1 cellular context compared by ENCODE assay signal in the genomic region with DNA sequence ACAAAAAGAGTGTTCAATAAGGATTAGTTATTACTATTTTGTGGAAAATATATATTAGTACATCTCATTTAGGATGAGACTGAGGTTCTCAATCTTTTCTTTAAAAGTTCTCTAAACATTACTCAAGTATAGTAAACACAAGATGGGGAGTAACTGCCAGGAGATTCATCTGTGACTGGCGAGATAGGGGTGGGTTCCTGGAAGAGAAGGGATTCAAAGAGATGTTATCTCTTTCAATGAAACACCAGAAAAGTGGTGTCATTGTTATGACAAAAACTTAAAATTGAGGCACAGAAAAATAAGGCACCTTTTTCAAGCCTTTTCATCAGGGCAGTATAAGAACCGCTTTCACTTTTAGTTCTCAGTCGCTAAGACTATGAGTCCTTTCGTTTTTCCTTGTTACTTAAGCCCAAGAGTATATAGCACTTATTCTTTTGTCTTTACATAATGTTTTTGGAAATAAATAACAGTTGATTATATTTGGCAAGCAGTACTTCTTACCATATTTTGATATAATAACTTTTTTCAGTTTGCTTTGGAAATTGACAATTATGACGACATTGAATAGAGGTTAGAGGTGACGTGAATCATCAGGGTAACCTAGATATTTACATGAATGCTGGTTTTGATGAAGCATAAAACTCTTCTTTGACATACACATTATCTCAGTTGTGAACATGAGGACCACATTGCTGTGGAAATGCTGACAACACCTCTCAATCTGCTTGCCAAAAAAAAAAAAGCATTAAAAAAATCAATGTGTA.
TF ChIP-seq lines count a peak whose summit lies in the region.

No MANE protein-coding gene starts in this region.

TF ChIP-seq in K562, 482 proteins besides CTCF, POLR2A, EP300 and RAD21 (continued from another document and continues in another):
- TF ChIP-seq, protein P1, sequence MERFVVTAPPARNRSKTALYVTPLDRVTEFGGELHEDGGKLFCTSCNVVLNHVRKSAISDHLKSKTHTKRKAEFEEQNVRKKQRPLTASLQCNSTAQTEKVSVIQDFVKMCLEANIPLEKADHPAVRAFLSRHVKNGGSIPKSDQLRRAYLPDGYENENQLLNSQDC (CRISPR knock-in tag; IDR thresholded peaks at IDR 0.05), result no peak
- no peak for TF ChIP-seq SLC30A9 (CRISPR knock-in tag; IDR thresholded peaks at IDR 0.05)
- TF ChIP-seq XRCC5 (IDR thresholded peaks at IDR 0.05; ENCODE audit: low read depth, low read length), result no peak
- no peak for TF ChIP-seq HDAC1 (IDR thresholded peaks at IDR 0.05)
- TF ChIP-seq, protein P2, sequence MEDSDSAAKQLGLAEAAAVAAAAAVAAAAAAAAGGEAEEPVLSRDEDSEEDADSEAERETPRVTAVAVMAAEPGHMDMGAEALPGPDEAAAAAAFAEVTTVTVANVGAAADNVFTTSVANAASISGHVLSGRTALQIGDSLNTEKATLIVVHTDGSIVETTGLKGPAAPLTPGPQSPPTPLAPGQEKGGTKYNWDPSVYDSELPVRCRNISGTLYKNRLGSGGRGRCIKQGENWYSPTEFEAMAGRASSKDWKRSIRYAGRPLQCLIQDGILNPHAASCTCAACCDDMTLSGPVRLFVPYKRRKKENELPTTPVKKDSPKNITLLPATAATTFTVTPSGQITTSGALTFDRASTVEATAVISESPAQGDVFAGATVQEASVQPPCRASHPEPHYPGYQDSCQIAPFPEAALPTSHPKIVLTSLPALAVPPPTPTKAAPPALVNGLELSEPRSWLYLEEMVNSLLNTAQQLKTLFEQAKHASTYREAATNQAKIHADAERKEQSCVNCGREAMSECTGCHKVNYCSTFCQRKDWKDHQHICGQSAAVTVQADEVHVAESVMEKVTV (CRISPR knock-in tag; IDR thresholded peaks at IDR 0.05), result no peak
- no peak for TF ChIP-seq ZBTB17 (CRISPR knock-in tag; IDR thresholded peaks at IDR 0.05)
- TF ChIP-seq, protein P3, sequence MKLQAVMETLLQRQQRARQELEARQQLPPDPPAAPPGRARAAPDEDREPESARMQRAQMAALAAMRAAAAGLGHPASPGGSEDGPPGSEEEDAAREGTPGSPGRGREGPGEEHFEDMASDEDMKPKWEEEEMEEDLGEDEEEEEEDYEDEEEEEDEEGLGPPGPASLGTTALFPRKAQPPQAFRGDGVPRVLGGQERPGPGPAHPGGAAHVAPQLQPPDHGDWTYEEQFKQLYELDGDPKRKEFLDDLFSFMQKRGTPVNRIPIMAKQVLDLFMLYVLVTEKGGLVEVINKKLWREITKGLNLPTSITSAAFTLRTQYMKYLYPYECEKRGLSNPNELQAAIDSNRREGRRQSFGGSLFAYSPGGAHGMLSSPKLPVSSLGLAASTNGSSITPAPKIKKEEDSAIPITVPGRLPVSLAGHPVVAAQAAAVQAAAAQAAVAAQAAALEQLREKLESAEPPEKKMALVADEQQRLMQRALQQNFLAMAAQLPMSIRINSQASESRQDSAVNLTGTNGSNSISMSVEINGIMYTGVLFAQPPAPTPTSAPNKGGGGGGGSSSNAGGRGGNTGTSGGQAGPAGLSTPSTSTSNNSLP (IDR thresholded peaks at IDR 0.05; ENCODE audit: borderline replicate concordance, low read depth, low read length), result no peak
- TF ChIP-seq IFI16 (CRISPR knock-in tag; IDR thresholded peaks at IDR 0.05), result no peak
- TF ChIP-seq, protein P4, sequence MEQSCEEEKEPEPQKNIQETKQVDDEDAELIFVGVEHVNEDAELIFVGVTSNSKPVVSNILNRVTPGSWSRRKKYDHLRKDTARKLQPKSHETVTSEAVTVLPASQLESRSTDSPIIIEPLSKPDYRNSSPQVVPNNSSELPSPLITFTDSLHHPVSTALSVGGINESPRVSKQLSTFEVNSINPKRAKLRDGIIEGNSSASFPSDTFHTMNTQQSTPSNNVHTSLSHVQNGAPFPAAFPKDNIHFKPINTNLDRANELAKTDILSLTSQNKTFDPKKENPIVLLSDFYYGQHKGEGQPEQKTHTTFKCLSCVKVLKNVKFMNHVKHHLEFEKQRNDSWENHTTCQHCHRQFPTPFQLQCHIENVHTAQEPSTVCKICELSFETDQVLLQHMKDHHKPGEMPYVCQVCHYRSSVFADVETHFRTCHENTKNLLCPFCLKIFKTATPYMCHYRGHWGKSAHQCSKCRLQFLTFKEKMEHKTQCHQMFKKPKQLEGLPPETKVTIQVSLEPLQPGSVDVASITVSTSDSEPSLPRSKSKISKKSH (CRISPR knock-in tag; IDR thresholded peaks at IDR 0.05), result no peak
- TF ChIP-seq E2F3 (CRISPR knock-in tag; IDR thresholded peaks at IDR 0.05), result no peak
- TF ChIP-seq, protein P5, sequence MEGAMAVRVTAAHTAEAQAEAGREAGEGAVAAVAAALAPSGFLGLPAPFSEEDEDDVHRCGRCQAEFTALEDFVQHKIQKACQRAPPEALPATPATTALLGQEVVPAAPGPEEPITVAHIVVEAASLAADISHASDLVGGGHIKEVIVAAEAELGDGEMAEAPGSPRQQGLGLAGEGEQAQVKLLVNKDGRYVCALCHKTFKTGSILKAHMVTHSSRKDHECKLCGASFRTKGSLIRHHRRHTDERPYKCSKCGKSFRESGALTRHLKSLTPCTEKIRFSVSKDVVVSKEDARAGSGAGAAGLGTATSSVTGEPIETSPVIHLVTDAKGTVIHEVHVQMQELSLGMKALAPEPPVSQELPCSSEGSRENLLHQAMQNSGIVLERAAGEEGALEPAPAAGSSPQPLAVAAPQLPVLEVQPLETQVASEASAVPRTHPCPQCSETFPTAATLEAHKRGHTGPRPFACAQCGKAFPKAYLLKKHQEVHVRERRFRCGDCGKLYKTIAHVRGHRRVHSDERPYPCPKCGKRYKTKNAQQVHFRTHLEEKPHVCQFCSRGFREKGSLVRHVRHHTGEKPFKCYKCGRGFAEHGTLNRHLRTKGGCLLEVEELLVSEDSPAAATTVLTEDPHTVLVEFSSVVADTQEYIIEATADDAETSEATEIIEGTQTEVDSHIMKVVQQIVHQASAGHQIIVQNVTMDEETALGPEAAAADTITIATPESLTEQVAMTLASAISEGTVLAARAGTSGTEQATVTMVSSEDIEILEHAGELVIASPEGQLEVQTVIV (CRISPR knock-in tag; IDR thresholded peaks at IDR 0.05; ENCODE audit: borderline replicate concordance), result no peak
- TF ChIP-seq, protein P6, sequence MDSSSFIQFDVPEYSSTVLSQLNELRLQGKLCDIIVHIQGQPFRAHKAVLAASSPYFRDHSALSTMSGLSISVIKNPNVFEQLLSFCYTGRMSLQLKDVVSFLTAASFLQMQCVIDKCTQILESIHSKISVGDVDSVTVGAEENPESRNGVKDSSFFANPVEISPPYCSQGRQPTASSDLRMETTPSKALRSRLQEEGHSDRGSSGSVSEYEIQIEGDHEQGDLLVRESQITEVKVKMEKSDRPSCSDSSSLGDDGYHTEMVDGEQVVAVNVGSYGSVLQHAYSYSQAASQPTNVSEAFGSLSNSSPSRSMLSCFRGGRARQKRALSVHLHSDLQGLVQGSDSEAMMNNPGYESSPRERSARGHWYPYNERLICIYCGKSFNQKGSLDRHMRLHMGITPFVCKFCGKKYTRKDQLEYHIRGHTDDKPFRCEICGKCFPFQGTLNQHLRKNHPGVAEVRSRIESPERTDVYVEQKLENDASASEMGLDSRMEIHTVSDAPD (CRISPR knock-in tag; IDR thresholded peaks at IDR 0.05), result no peak
- no peak for TF ChIP-seq TAF15 (IDR thresholded peaks at IDR 0.05; ENCODE audit: low read depth, low read length)
- 0 out of 2 replicates have a peak, but pooled peaks have one; percentile 32 for TF ChIP-seq FOXJ2 (tag; IDR thresholded peaks at IDR 0.05)
- no peak for TF ChIP-seq TRIM28 (IDR thresholded peaks at IDR 0.05)
- TF ChIP-seq TAF7 (tag; IDR thresholded peaks at IDR 0.05), result no peak
- no peak for TF ChIP-seq ZNF79 (CRISPR knock-in tag; IDR thresholded peaks at IDR 0.05; ENCODE audit: low read depth)
- TF ChIP-seq, protein P7, sequence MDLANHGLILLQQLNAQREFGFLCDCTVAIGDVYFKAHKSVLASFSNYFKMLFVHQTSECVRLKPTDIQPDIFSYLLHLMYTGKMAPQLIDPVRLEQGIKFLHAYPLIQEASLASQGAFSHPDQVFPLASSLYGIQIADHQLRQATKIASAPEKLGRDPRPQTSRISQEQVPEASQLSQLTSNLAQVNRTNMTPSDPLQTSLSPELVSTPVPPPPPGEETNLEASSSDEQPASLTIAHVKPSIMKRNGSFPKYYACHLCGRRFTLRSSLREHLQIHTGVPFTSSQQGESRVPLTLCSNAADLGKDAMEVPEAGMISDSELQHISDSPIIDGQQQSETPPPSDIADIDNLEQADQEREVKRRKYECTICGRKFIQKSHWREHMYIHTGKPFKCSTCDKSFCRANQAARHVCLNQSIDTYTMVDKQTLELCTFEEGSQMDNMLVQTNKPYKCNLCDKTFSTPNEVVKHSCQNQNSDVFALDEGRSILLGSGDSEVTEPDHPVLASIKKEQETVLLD (IDR thresholded peaks at IDR 0.05), result no peak
- TF ChIP-seq ZKSCAN8 (CRISPR knock-in tag; IDR thresholded peaks at IDR 0.05), result no peak
- no peak for TF ChIP-seq CREM (IDR thresholded peaks at IDR 0.05; ENCODE audit: low read depth)
- TF ChIP-seq, protein P8, sequence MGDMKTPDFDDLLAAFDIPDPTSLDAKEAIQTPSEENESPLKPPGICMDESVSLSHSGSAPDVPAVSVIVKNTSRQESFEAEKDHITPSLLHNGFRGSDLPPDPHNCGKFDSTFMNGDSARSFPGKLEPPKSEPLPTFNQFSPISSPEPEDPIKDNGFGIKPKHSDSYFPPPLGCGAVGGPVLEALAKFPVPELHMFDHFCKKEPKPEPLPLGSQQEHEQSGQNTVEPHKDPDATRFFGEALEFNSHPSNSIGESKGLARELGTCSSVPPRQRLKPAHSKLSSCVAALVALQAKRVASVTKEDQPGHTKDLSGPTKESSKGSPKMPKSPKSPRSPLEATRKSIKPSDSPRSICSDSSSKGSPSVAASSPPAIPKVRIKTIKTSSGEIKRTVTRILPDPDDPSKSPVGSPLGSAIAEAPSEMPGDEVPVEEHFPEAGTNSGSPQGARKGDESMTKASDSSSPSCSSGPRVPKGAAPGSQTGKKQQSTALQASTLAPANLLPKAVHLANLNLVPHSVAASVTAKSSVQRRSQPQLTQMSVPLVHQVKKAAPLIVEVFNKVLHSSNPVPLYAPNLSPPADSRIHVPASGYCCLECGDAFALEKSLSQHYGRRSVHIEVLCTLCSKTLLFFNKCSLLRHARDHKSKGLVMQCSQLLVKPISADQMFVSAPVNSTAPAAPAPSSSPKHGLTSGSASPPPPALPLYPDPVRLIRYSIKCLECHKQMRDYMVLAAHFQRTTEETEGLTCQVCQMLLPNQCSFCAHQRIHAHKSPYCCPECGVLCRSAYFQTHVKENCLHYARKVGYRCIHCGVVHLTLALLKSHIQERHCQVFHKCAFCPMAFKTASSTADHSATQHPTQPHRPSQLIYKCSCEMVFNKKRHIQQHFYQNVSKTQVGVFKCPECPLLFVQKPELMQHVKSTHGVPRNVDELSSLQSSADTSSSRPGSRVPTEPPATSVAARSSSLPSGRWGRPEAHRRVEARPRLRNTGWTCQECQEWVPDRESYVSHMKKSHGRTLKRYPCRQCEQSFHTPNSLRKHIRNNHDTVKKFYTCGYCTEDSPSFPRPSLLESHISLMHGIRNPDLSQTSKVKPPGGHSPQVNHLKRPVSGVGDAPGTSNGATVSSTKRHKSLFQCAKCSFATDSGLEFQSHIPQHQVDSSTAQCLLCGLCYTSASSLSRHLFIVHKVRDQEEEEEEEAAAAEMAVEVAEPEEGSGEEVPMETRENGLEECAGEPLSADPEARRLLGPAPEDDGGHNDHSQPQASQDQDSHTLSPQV (IDR thresholded peaks at IDR 0.05), result no peak
- TF ChIP-seq, protein P9, sequence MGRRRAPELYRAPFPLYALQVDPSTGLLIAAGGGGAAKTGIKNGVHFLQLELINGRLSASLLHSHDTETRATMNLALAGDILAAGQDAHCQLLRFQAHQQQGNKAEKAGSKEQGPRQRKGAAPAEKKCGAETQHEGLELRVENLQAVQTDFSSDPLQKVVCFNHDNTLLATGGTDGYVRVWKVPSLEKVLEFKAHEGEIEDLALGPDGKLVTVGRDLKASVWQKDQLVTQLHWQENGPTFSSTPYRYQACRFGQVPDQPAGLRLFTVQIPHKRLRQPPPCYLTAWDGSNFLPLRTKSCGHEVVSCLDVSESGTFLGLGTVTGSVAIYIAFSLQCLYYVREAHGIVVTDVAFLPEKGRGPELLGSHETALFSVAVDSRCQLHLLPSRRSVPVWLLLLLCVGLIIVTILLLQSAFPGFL (CRISPR knock-in tag; IDR thresholded peaks at IDR 0.05), result no peak
- TF ChIP-seq PHF8 (IDR thresholded peaks at IDR 0.05; ENCODE audit: borderline replicate concordance, low read length), result no peak
- no peak for TF ChIP-seq ARNT (IDR thresholded peaks at IDR 0.05)
- TF ChIP-seq DNMT1 (IDR thresholded peaks at IDR 0.05), result no peak
- no peak for TF ChIP-seq ZNF140 (CRISPR knock-in tag; IDR thresholded peaks at IDR 0.05)
- no peak for TF ChIP-seq SMC3 (conservative IDR thresholded peaks at IDR 0.05; ENCODE audit: insufficient read depth, low read depth, low read length)
- TF ChIP-seq, protein P10, sequence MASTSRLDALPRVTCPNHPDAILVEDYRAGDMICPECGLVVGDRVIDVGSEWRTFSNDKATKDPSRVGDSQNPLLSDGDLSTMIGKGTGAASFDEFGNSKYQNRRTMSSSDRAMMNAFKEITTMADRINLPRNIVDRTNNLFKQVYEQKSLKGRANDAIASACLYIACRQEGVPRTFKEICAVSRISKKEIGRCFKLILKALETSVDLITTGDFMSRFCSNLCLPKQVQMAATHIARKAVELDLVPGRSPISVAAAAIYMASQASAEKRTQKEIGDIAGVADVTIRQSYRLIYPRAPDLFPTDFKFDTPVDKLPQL (IDR thresholded peaks at IDR 0.05; ENCODE audit: extremely low read depth, insufficient read length), result no peak
- TF ChIP-seq, protein P11, sequence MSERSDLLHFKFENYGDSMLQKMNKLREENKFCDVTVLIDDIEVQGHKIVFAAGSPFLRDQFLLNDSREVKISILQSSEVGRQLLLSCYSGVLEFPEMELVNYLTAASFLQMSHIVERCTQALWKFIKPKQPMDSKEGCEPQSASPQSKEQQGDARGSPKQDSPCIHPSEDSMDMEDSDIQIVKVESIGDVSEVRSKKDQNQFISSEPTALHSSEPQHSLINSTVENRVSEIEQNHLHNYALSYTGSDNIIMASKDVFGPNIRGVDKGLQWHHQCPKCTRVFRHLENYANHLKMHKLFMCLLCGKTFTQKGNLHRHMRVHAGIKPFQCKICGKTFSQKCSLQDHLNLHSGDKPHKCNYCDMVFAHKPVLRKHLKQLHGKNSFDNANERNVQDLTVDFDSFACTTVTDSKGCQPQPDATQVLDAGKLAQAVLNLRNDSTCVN (CRISPR knock-in tag; IDR thresholded peaks at IDR 0.05), result no peak
- TF ChIP-seq GTF2A2 (tag; IDR thresholded peaks at IDR 0.05), result no peak
- TF ChIP-seq BMI1 (IDR thresholded peaks at IDR 0.05; ENCODE audit: low read length), result no peak
- no peak for TF ChIP-seq SIN3B (IDR thresholded peaks at IDR 0.05; ENCODE audit: low read depth)
- no peak for TF ChIP-seq GABPB1 (CRISPR knock-in tag; IDR thresholded peaks at IDR 0.05)
- TF ChIP-seq, protein P12, sequence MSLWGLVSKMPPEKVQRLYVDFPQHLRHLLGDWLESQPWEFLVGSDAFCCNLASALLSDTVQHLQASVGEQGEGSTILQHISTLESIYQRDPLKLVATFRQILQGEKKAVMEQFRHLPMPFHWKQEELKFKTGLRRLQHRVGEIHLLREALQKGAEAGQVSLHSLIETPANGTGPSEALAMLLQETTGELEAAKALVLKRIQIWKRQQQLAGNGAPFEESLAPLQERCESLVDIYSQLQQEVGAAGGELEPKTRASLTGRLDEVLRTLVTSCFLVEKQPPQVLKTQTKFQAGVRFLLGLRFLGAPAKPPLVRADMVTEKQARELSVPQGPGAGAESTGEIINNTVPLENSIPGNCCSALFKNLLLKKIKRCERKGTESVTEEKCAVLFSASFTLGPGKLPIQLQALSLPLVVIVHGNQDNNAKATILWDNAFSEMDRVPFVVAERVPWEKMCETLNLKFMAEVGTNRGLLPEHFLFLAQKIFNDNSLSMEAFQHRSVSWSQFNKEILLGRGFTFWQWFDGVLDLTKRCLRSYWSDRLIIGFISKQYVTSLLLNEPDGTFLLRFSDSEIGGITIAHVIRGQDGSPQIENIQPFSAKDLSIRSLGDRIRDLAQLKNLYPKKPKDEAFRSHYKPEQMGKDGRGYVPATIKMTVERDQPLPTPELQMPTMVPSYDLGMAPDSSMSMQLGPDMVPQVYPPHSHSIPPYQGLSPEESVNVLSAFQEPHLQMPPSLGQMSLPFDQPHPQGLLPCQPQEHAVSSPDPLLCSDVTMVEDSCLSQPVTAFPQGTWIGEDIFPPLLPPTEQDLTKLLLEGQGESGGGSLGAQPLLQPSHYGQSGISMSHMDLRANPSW (CRISPR knock-in tag; IDR thresholded peaks at IDR 0.05), result no peak
- no peak for TF ChIP-seq ZNF253 (CRISPR knock-in tag; conservative IDR thresholded peaks at IDR 0.05)
